In genomic region chr15:25416693-25417092, GRCh38 we compare ENCODE assay signal across 13 cellular contexts. TPM values are rescaled to one million over a fixed set of nuclear protein-coding genes. Genes with fewer than 3 reads are reported as not detected.
DNase-seq lines count a peak whose midpoint lies in the region; ATAC-seq lines count a peak whose summit lies in the region.
"Had no signal": no experiment of that assay in that cellular context is flagged by ENCODE, and none has a peak within 500 bp of the region (broad histone marks: within the 10 kb centered on the region; RNA-seq: fewer than 3 reads in every experiment).

No MANE protein-coding gene starts in this region.

- no peaks in the 10 kb centered on the region for H3K27me3 Mint-ChIP-seq in activated T-cell treated with anti-CD3 and anti-CD28 coated beads, Interleukin-2, amount 50 U/mL, for 4 hours (ENCODE audit: low read depth)
- H3K27me3 Mint-ChIP-seq in activated naive CD8-positive, alpha-beta T cell, result no peaks in the 10 kb centered on the region
- H3K27me3 Mint-ChIP-seq: dendritic cell treated with granulocyte-macrophage colony-stimulating factor and Interleukin-4, amounts not matched to agents 40 ng/mL and 50 ng/mL, for 4 days had no signal

- H3K27ac ChIP-seq in trophoblast cell (ENCODE audit: low read depth, low read length), result no peak overlapping the region
- H3K27ac ChIP-seq: HL-60, transverse colon had no signal

- H3K4me1 Mint-ChIP-seq in activated T-cell treated with anti-CD3 and anti-CD28 coated beads, Interleukin-2, amount 50 U/mL, for 4 hours (ENCODE audit: low read depth), result peaks cover 79% of the 10 kb centered on the region
- peaks cover 81% of the 10 kb centered on the region for H3K4me1 Mint-ChIP-seq in activated naive CD8-positive, alpha-beta T cell (ENCODE audit: low read depth)

- no peak overlapping the region for H2BK120ac ChIP-seq in trophoblast cell (ENCODE audit: insufficient read depth, low read length, poor library complexity)

- peak; percentile 38 to 55 for ATAC-seq in activated T-cell treated with anti-CD3 and anti-CD28 coated beads, Interleukin-2, amount 50 U/mL, for 4 hours
- peak; percentile 45 for ATAC-seq in HG03025 (IDR thresholded peaks at IDR 0.05; ENCODE audit: low FRiP score, unreplicated experiment)
- ATAC-seq: left cardiac atrium had no signal

- no peak overlapping the region for H2AFZ ChIP-seq in trophoblast cell (ENCODE audit: insufficient read depth, low read length, poor library complexity)

- H2AK5ac ChIP-seq in trophoblast cell (ENCODE audit: low read length), result no peak overlapping the region

- no peak overlapping the region for H3K18ac ChIP-seq in trophoblast cell (ENCODE audit: low read length)

- H3K4ac ChIP-seq in trophoblast cell (ENCODE audit: low read depth, low read length), result peak overlapping the region; percentile 12

- H3K4me2 ChIP-seq in trophoblast cell (ENCODE audit: low read length), result no peak overlapping the region
- H3K4me2 ChIP-seq: smooth muscle cell had no signal

- peaks cover 0 to 5% of the 10 kb centered on the region in 2 experiments for H3K4me1 ChIP-seq in trophoblast cell (ENCODE audit: control insufficient read depth in 1 of 2, insufficient read depth in 2 of 2, low read length in 2 of 2)

- H3K27me3 ChIP-seq in trophoblast cell (ENCODE audit: insufficient read depth, low read length), result no peaks in the 10 kb centered on the region
- H3K27me3 ChIP-seq: transverse colon had no signal

- H3K4me3 Mint-ChIP-seq in activated T-cell treated with anti-CD3 and anti-CD28 coated beads, Interleukin-2, amount 50 U/mL, for 4 hours, result no peak overlapping the region
- H3K4me3 Mint-ChIP-seq in activated naive CD8-positive, alpha-beta T cell, result peak overlapping the region; percentile 35
- H3K4me3 Mint-ChIP-seq: dendritic cell treated with granulocyte-macrophage colony-stimulating factor and Interleukin-4, amounts not matched to agents 40 ng/mL and 50 ng/mL, for 4 days had no signal

- no CpG with 5 or more reads among the region's 3 CpGs for WGBS in trophoblast cell (ENCODE audit: extremely low coverage, insufficient coverage, insufficient read length)

- peak overlapping the region; percentile 8 for H3K27ac Mint-ChIP-seq in activated naive CD8-positive, alpha-beta T cell
- H3K27ac Mint-ChIP-seq: dendritic cell treated with granulocyte-macrophage colony-stimulating factor and Interleukin-4, amounts not matched to agents 40 ng/mL and 50 ng/mL, for 4 days had no signal

- H3K9ac ChIP-seq in trophoblast cell (ENCODE audit: low read length), result no peak overlapping the region

- no peak overlapping the region for H2BK12ac ChIP-seq in trophoblast cell (ENCODE audit: low read length)

- peaks cover 53% of the 10 kb centered on the region for H3K36me3 Mint-ChIP-seq in activated T-cell treated with anti-CD3 and anti-CD28 coated beads, Interleukin-2, amount 50 U/mL, for 4 hours (ENCODE audit: insufficient read depth)
- H3K36me3 Mint-ChIP-seq in activated naive CD8-positive, alpha-beta T cell, result peaks cover 38% of the 10 kb centered on the region

- H4K91ac ChIP-seq in trophoblast cell (ENCODE audit: low read depth, low read length), result no peak overlapping the region

- H3K36me3 ChIP-seq in trophoblast cell (ENCODE audit: control insufficient read depth in 1 of 2, insufficient read depth in 2 of 2, low read length in 2 of 2), result no peaks in the 10 kb centered on the region
- H3K36me3 ChIP-seq: transverse colon had no signal

- H3K23ac ChIP-seq in trophoblast cell (ENCODE audit: low read length), result no peak overlapping the region

- no peaks in the 10 kb centered on the region for H3K9me3 ChIP-seq in trophoblast cell (ENCODE audit: insufficient read depth, low read depth, low read length)
- H3K9me3 ChIP-seq: transverse colon had no signal

- no peaks in the 10 kb centered on the region for H3K79me1 ChIP-seq in trophoblast cell (ENCODE audit: low read length)

- H3K14ac ChIP-seq in trophoblast cell (ENCODE audit: low read length), result no peak overlapping the region

- H4K12ac ChIP-seq in trophoblast cell (ENCODE audit: low read depth, low read length), result no peak overlapping the region

- no peak overlapping the region for H4K8ac ChIP-seq in trophoblast cell (ENCODE audit: low read depth, low read length)

- DNase-seq in activated T-cell treated with anti-CD3 and anti-CD28 coated beads, Interleukin-2, amount 50 U/mL, for 4 hours, result no peak
- DNase-seq in activated T-cell treated with anti-CD3 and anti-CD28 coated beads for 4 hours (no peak), trophoblast cell (no peak), germinal center (ENCODE audit: low spot score) (no peak), cerebellar nuclear complex (lab: John Stamatoyannopoulos, UW) (no peak), NCI-H2107 treated with DMSO at 0.1 percent for 48 hours (lab: John Stamatoyannopoulos, UW; ENCODE audit: unreplicated experiment) (no peak)
- DNase-seq: left cardiac atrium, transverse colon had no signal

- peaks cover 24% of the 10 kb centered on the region for H3K9me3 Mint-ChIP-seq in activated T-cell treated with anti-CD3 and anti-CD28 coated beads, Interleukin-2, amount 50 U/mL, for 4 hours
- peaks cover 14% of the 10 kb centered on the region for H3K9me3 Mint-ChIP-seq in activated naive CD8-positive, alpha-beta T cell (ENCODE audit: low read depth)

- no peaks in the 10 kb centered on the region for H3K79me2 ChIP-seq in trophoblast cell (ENCODE audit: control insufficient read depth, insufficient read depth, low read length, poor library complexity)

- H2BK5ac ChIP-seq in trophoblast cell (ENCODE audit: low read depth, low read length, poor library complexity), result no peak overlapping the region

- H3K4me3 ChIP-seq in trophoblast cell (ENCODE audit: low read depth, low read length), result no peak overlapping the region
- H3K4me3 ChIP-seq: smooth muscle cell, transverse colon had no signal

RNA-seq across cellular contexts. Expression of gene UBE3A, which starts 22.1 kb away (rescaled TPM):
- 100 to 1,000 TPM; 142 to 153 (median 150) TPM for total RNA-seq in activated T-cell treated with anti-CD3 and anti-CD28 coated beads, Interleukin-2, amount 50 U/mL, for 4 hours
- 49.5 and 50.0 TPM in 2 replicates for polyA plus RNA-seq in trophoblast cell (2013)
